8 cellular contexts compared by ENCODE assay signal in genomic region chr10:5889624-5890518, GRCh38. TPM values are rescaled to one million over a fixed set of nuclear protein-coding genes. Genes with fewer than 3 reads are reported as not detected.
DNase-seq lines count a peak whose midpoint lies in the region; ATAC-seq, FAIRE-seq and TF ChIP-seq lines count a peak whose summit lies in the region.

TSS of gene ANKRD16 (minus strand) at chr10:5889893. CDS start at chr10:5889354, 539 bp downstream.
TSS of gene FBH1 (plus strand) at chr10:5890243. CDS start at chr10:5890346, 103 bp downstream.

- peak; percentile 93 for DNase-seq in GM12864 (ENCODE audit: low read depth)
- DNase-seq in NCI-H1105 treated with DMSO at 0.1 percent for 48 hours (lab: John Stamatoyannopoulos, UW) = peak; percentile 82
- DNase-seq in SKM-1 treated with dmso at 0.1 percent for 144 hours (lab: John Stamatoyannopoulos, UW; ENCODE audit: unreplicated experiment) = peak; percentile 81
- peak; percentile 95 for DNase-seq in activated naive CD8-positive, alpha-beta T cell treated with anti-CD3 and anti-CD28 coated beads, Interleukin-2, amount 50 U/mL, for 16 hours (ENCODE audit: low read depth, low spot score)
- peak; percentile 99 for DNase-seq in Right ventricle myocardium superior
- DNase-seq in pancreas = peak; percentile 98 to 100 (median 99)
- DNase-seq in thyroid gland = peak; percentile 98

- TF ChIP-seq CTCF in GM12864 (IDR thresholded peaks at IDR 0.05; ENCODE audit: low read depth, low read length, missing control alignments) (no peak), pancreas (IDR thresholded peaks at IDR 0.05) (no peak), thyroid gland (IDR thresholded peaks at IDR 0.05) (no peak)

- H3K4me3 ChIP-seq in GM12864 (ENCODE audit: low read depth, low read length) (peak within 1 kb of the TSS; percentile 86), pancreas (peak within 1 kb of the TSS; percentile 74 to 96 (median 86)), thyroid gland (replicated peaks in 1 of 3) (peak within 1 kb of the TSS; percentile 88 to 96 (median 91))

- peaks cover 18 to 47% (median 21%) of the 10 kb centered on the region in 3 donors for H3K4me1 ChIP-seq in pancreas
- H3K4me1 ChIP-seq in thyroid gland = peaks cover 17 to 23% of the 10 kb centered on the region in 2 donors

- peak in 1 of 2 donors; percentile 86 for TF ChIP-seq POLR2A in thyroid gland (IDR thresholded peaks at IDR 0.05)

- no peak for FAIRE-seq in pancreas (lab: Jason Lieb, UNC)

- H3K27ac ChIP-seq in pancreas (peak within 1 kb of the TSS; percentile 61 to 74 (median 68)), thyroid gland (peak within 1 kb of the TSS in 2 of 3 donors; percentile 47 to 65)

- no peaks in the 10 kb centered on the region for H3K36me3 ChIP-seq in pancreas
- peaks cover under 1 to 11% of the 10 kb centered on the region in 2 donors for H3K36me3 ChIP-seq in thyroid gland

- peak; percentile 83 for ATAC-seq in HG02678 (IDR thresholded peaks at IDR 0.05; ENCODE audit: unreplicated experiment)
- peak; percentile 95 for ATAC-seq in Right ventricle myocardium superior (ENCODE audit: poor library complexity)
- peak; percentile 92 to 98 (median 92) for ATAC-seq in pancreas

- H3K27me3 ChIP-seq in pancreas (no peaks in the 10 kb centered on the region), thyroid gland (no peaks in the 10 kb centered on the region)

- H3K9me3 ChIP-seq in pancreas (no peaks in the 10 kb centered on the region), thyroid gland (no peaks in the 10 kb centered on the region)

- 0 to 1% methylated on average over 92 to 120 of the region's 120 CpGs for WGBS in pancreas, 2 donors
- WGBS in thyroid gland, 2 donors = 1% methylated on average over 15 to 41 of the region's 120 CpGs

- intact Hi-C loops in Right ventricle myocardium superior (cut with DNase I) (loop anchor here (5.0 kb wide), 1 partner anchor 78 kb away; the partner anchor contains the start of gene GDI2), pancreas (cut with DNase I) (no loop called here), thyroid gland (cut with DNase I) (loop anchor here (5.0 kb wide), 1 partner anchor 73 kb away; no protein-coding TSS in a partner anchor)

RNA-seq across cellular contexts. Expression of gene ANKRD16, which starts in this region (rescaled TPM):
- total RNA-seq in Right ventricle myocardium superior = 2.4 TPM
- total RNA-seq in pancreas = 1 to 10 TPM; 3.0 to 5.5 (median 4.1) TPM
- 1 to 10 TPM; 5.0 to 5.1 TPM for polyA plus RNA-seq in pancreas
- total RNA-seq in thyroid gland = 10 to 100 TPM in 3 of 4 donors, 1 to 10 TPM in 1; 8.0 to 19.8 (median 13.1) TPM

RNA-seq across cellular contexts. Expression of gene FBH1, which starts in this region (rescaled TPM):
- total RNA-seq in Right ventricle myocardium superior = 83.0 TPM
- total RNA-seq in pancreas = 10 to 100 TPM; 29.5 to 51.7 (median 35.2) TPM
- 10 to 100 TPM; 50.3 to 51.2 TPM for polyA plus RNA-seq in pancreas
- total RNA-seq in thyroid gland = 100 to 1,000 TPM in 1 of 4 donors, 10 to 100 TPM in 3; 88.3 to 100 (median 94.8) TPM

Comparison
In these comparisons a context has a peak if more than half of its experiments do, and no peak if none do; other contexts are left out.
1. Peak in every context shown above with its lines: DNase-seq, ATAC-seq, H3K4me3 ChIP-seq and H3K27ac ChIP-seq.
2. intact Hi-C loops: an anchor here in Right ventricle myocardium superior (5.0 kb wide) and thyroid gland (5.0 kb wide); none called in pancreas.